1 cellular context compared by ENCODE assay signal in the genomic region with DNA sequence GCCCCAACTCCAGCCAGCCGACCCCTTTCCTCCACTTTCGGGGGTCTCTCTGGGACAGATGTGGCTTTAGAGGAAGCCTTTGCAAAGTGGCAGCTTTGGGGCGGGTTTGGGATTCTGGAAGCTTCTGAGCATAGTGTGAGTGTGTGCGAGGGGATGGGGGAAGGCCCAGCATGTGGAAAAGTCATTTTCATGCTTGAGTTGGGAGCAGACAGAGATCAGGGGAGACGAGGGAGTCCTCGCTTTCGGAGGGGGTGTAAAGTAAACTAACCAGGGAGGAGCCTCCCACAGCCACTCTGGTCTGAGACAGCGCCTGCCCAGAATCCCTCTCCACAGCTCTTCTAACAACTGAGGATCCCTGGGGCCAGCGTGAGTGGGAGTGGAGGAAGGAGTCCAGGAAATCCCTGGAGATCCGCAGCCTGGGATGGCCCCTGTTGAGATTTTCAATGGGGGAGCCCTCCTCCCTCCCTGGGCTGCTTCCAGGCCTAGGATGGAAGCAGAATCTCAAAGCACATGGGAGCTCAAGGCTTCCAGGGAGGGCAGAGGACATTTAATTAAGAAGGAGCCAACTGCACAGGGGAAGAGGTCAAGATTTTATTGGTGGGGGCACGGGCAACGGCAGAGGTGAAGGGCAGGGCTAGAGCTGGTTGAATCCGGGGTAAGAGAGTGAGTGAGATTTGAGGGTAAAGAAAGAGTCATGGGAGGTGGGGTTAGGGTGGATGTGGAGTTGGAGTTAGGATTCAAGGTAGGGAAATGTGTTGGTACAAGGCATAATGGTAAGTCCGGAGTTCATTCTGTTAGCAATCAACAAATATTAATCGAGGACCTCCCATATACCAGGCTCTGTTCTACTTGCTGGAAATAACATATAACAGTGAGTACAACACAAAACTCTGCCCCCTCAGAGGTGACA.
A peak's percentile ranks its signal among the peaks of the same experiment; 100 is the strongest.
TF ChIP-seq lines count a peak whose summit lies in the region.

No MANE protein-coding gene starts in this region.

TF ChIP-seq in HEK293, 187 proteins besides CTCF, POLR2A, EP300 and RAD21 (continued from another document):
- TF ChIP-seq, protein P1, sequence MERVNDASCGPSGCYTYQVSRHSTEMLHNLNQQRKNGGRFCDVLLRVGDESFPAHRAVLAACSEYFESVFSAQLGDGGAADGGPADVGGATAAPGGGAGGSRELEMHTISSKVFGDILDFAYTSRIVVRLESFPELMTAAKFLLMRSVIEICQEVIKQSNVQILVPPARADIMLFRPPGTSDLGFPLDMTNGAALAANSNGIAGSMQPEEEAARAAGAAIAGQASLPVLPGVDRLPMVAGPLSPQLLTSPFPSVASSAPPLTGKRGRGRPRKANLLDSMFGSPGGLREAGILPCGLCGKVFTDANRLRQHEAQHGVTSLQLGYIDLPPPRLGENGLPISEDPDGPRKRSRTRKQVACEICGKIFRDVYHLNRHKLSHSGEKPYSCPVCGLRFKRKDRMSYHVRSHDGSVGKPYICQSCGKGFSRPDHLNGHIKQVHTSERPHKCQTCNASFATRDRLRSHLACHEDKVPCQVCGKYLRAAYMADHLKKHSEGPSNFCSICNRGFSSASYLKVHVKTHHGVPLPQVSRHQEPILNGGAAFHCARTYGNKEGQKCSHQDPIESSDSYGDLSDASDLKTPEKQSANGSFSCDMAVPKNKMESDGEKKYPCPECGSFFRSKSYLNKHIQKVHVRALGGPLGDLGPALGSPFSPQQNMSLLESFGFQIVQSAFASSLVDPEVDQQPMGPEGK (tag by site-specific recombination; IDR thresholded peaks at IDR 0.05): 0 out of 2 replicates have a peak, but pooled peaks have one; percentile 12
- TF ChIP-seq ZNF24 (tag by site-specific recombination; IDR thresholded peaks at IDR 0.05): no peak
- TF ChIP-seq ZNF610 (tag by site-specific recombination; IDR thresholded peaks at IDR 0.05; ENCODE audit: borderline replicate concordance): no peak
- peak; percentile 96 for TF ChIP-seq ZIC2 (tag by site-specific recombination; IDR thresholded peaks at IDR 0.05)
- peak; percentile 45; the same call in 1 of the 2 replicates for TF ChIP-seq GLIS2 (tag by site-specific recombination; IDR thresholded peaks at IDR 0.05)
- TF ChIP-seq, protein P2, sequence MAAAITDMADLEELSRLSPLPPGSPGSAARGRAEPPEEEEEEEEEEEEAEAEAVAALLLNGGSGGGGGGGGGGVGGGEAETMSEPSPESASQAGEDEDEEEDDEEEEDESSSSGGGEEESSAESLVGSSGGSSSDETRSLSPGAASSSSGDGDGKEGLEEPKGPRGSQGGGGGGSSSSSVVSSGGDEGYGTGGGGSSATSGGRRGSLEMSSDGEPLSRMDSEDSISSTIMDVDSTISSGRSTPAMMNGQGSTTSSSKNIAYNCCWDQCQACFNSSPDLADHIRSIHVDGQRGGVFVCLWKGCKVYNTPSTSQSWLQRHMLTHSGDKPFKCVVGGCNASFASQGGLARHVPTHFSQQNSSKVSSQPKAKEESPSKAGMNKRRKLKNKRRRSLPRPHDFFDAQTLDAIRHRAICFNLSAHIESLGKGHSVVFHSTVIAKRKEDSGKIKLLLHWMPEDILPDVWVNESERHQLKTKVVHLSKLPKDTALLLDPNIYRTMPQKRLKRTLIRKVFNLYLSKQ (tag by site-specific recombination; IDR thresholded peaks at IDR 0.05; ENCODE audit: borderline replicate concordance): no peak
- TF ChIP-seq IKZF3 (tag by site-specific recombination; IDR thresholded peaks at IDR 0.05): peak; percentile 47
- no peak for TF ChIP-seq ZNF629 (tag by site-specific recombination; IDR thresholded peaks at IDR 0.05)
- 0 out of 2 replicates have a peak, but pooled peaks have one; percentile 13 for TF ChIP-seq SP2 (tag by site-specific recombination; IDR thresholded peaks at IDR 0.05)
- TF ChIP-seq ZFHX2 (tag by site-specific recombination; conservative IDR thresholded peaks at IDR 0.05): peak; percentile 81
- TF ChIP-seq WT1 (tag by site-specific recombination; IDR thresholded peaks at IDR 0.05): peak; percentile 71
- no peak for TF ChIP-seq MYNN (tag by site-specific recombination; IDR thresholded peaks at IDR 0.05; ENCODE audit: borderline replicate concordance)
- no peak for TF ChIP-seq ZNF514 (tag by site-specific recombination; IDR thresholded peaks at IDR 0.05)
- TF ChIP-seq SETDB1 (IDR thresholded peaks at IDR 0.05; ENCODE audit: insufficient read length, low read length): no peak
- no peak for TF ChIP-seq ZNF768 (tag by site-specific recombination; IDR thresholded peaks at IDR 0.05)
- TF ChIP-seq, protein P3, sequence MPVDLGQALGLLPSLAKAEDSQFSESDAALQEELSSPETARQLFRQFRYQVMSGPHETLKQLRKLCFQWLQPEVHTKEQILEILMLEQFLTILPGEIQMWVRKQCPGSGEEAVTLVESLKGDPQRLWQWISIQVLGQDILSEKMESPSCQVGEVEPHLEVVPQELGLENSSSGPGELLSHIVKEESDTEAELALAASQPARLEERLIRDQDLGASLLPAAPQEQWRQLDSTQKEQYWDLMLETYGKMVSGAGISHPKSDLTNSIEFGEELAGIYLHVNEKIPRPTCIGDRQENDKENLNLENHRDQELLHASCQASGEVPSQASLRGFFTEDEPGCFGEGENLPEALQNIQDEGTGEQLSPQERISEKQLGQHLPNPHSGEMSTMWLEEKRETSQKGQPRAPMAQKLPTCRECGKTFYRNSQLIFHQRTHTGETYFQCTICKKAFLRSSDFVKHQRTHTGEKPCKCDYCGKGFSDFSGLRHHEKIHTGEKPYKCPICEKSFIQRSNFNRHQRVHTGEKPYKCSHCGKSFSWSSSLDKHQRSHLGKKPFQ (tag by site-specific recombination; IDR thresholded peaks at IDR 0.05): no peak
- no peak for TF ChIP-seq ZNF239 (tag by site-specific recombination; IDR thresholded peaks at IDR 0.05)
- TF ChIP-seq ZNF791 (tag by site-specific recombination; IDR thresholded peaks at IDR 0.05): no peak
- TF ChIP-seq ZNF473 (tag by site-specific recombination; IDR thresholded peaks at IDR 0.05): no peak
- TF ChIP-seq EGR2 (tag by site-specific recombination; IDR thresholded peaks at IDR 0.05; ENCODE audit: low read depth): peak; percentile 61; the same call in 1 of the 2 replicates
- TF ChIP-seq, protein P4, sequence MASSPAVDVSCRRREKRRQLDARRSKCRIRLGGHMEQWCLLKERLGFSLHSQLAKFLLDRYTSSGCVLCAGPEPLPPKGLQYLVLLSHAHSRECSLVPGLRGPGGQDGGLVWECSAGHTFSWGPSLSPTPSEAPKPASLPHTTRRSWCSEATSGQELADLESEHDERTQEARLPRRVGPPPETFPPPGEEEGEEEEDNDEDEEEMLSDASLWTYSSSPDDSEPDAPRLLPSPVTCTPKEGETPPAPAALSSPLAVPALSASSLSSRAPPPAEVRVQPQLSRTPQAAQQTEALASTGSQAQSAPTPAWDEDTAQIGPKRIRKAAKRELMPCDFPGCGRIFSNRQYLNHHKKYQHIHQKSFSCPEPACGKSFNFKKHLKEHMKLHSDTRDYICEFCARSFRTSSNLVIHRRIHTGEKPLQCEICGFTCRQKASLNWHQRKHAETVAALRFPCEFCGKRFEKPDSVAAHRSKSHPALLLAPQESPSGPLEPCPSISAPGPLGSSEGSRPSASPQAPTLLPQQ (tag by site-specific recombination; IDR thresholded peaks at IDR 0.05): no peak
- TF ChIP-seq ZNF184 (tag by site-specific recombination; IDR thresholded peaks at IDR 0.05): no peak
- TF ChIP-seq SP7 (tag by site-specific recombination; IDR thresholded peaks at IDR 0.05): 0 out of 2 replicates have a peak, but pooled peaks have one; percentile 28
- TF ChIP-seq, protein P5, sequence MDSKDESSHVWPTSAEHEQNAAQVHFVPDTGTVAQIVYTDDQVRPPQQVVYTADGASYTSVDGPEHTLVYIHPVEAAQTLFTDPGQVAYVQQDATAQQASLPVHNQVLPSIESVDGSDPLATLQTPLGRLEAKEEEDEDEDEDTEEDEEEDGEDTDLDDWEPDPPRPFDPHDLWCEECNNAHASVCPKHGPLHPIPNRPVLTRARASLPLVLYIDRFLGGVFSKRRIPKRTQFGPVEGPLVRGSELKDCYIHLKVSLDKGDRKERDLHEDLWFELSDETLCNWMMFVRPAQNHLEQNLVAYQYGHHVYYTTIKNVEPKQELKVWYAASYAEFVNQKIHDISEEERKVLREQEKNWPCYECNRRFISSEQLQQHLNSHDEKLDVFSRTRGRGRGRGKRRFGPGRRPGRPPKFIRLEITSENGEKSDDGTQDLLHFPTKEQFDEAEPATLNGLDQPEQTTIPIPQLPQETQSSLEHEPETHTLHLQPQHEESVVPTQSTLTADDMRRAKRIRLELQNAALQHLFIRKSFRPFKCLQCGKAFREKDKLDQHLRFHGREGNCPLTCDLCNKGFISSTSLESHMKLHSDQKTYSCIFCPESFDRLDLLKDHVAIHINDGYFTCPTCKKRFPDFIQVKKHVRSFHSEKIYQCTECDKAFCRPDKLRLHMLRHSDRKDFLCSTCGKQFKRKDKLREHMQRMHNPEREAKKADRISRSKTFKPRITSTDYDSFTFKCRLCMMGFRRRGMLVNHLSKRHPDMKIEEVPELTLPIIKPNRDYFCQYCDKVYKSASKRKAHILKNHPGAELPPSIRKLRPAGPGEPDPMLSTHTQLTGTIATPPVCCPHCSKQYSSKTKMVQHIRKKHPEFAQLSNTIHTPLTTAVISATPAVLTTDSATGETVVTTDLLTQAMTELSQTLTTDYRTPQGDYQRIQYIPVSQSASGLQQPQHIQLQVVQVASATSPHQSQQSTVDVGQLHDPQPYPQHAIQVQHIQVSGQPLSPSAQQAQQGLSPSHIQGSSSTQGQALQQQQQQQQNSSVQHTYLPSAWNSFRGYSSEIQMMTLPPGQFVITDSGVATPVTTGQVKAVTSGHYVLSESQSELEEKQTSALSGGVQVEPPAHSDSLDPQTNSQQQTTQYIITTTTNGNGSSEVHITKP (tag by site-specific recombination; IDR thresholded peaks at IDR 0.05): peak; percentile 96
- no peak for TF ChIP-seq ZBTB8A (tag by site-specific recombination; IDR thresholded peaks at IDR 0.05)
- TF ChIP-seq ZNF626 (tag by site-specific recombination; IDR thresholded peaks at IDR 0.05): no peak
- TF ChIP-seq ZNF416 (tag by site-specific recombination; IDR thresholded peaks at IDR 0.05): no peak
- TF ChIP-seq ZNF423 (tag by site-specific recombination; IDR thresholded peaks at IDR 0.05): peak; percentile 21; the same call in 1 of the 2 replicates
- TF ChIP-seq ZEB2 (tag by site-specific recombination; IDR thresholded peaks at IDR 0.05): no peak
- TF ChIP-seq OVOL3 (tag by site-specific recombination; IDR thresholded peaks at IDR 0.05): no peak
- TF ChIP-seq ZNF157 (tag by site-specific recombination; IDR thresholded peaks at IDR 0.05): no peak
- TF ChIP-seq ZNF350 (tag by site-specific recombination; IDR thresholded peaks at IDR 0.05): no peak
- peak; percentile 65 for TF ChIP-seq ZNF600 (tag by site-specific recombination; IDR thresholded peaks at IDR 0.05)
